ENCODE assay signal across 1 cellular context in the genomic region with DNA sequence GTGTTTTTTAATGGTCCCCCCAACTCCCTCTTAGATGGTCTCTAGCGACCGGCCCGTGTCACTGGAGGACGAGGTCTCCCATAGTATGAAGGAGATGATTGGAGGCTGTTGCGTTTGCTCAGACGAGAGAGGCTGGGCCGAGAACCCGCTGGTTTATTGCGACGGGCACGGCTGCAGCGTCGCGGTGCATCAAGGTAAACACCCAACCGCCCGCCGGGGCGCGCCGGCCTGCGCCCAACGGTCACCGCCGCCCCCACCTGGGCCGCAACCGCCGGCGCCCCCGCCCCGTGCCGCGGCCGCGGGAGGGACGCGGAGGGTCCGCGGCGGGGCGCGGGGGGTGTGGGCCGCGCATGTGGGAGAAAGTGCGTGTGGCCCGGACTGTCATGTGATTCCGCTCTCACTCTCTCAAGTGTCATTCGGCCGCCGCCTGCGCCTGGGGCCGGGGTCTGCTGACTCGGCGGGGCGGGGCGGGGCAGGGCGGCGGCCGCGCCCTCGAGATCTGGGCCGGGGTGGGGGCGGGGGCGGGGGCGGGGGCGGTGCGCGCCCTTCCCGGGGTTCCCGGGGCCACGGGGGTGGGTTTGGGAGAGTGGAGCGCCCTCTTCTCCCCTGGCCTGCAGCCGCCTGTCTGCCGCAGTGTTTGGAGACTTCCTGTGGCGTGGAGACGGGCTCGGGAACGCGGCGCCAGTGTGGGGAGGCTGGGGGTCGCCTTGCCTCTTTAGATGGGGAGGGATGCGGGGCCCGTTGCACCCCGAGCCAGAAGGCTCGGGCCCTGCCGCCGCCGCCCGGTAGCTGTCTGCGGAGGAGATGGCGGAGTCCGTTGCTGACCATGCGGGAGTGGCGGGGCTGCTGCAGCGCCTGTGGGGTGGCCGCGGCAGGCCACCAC.
TF ChIP-seq lines count a peak whose summit lies in the region.

No MANE protein-coding gene starts in this region.

TF ChIP-seq in HepG2, 621 proteins besides CTCF, POLR2A, EP300 and RAD21 (continued from another document and continues in another):
- TF ChIP-seq, protein P1, sequence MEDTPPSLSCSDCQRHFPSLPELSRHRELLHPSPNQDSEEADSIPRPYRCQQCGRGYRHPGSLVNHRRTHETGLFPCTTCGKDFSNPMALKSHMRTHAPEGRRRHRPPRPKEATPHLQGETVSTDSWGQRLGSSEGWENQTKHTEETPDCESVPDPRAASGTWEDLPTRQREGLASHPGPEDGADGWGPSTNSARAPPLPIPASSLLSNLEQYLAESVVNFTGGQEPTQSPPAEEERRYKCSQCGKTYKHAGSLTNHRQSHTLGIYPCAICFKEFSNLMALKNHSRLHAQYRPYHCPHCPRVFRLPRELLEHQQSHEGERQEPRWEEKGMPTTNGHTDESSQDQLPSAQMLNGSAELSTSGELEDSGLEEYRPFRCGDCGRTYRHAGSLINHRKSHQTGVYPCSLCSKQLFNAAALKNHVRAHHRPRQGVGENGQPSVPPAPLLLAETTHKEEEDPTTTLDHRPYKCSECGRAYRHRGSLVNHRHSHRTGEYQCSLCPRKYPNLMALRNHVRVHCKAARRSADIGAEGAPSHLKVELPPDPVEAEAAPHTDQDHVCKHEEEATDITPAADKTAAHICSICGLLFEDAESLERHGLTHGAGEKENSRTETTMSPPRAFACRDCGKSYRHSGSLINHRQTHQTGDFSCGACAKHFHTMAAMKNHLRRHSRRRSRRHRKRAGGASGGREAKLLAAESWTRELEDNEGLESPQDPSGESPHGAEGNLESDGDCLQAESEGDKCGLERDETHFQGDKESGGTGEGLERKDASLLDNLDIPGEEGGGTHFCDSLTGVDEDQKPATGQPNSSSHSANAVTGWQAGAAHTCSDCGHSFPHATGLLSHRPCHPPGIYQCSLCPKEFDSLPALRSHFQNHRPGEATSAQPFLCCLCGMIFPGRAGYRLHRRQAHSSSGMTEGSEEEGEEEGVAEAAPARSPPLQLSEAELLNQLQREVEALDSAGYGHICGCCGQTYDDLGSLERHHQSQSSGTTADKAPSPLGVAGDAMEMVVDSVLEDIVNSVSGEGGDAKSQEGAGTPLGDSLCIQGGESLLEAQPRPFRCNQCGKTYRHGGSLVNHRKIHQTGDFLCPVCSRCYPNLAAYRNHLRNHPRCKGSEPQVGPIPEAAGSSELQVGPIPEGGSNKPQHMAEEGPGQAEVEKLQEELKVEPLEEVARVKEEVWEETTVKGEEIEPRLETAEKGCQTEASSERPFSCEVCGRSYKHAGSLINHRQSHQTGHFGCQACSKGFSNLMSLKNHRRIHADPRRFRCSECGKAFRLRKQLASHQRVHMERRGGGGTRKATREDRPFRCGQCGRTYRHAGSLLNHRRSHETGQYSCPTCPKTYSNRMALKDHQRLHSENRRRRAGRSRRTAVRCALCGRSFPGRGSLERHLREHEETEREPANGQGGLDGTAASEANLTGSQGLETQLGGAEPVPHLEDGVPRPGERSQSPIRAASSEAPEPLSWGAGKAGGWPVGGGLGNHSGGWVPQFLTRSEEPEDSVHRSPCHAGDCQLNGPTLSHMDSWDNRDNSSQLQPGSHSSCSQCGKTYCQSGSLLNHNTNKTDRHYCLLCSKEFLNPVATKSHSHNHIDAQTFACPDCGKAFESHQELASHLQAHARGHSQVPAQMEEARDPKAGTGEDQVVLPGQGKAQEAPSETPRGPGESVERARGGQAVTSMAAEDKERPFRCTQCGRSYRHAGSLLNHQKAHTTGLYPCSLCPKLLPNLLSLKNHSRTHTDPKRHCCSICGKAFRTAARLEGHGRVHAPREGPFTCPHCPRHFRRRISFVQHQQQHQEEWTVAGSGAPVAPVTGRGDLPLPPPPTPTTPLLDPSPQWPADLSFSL (CRISPR knock-in tag; IDR thresholded peaks at IDR 0.05) = no peak
- TF ChIP-seq TOPORS (CRISPR knock-in tag; IDR thresholded peaks at IDR 0.05) (0 out of 2 replicates have a peak, but pooled peaks have one; percentile 28), PTBP1 (IDR thresholded peaks at IDR 0.05; ENCODE audit: low read depth, low read length, poor library complexity, severe bottlenecking) (peak; percentile 72), NFIC (IDR thresholded peaks at IDR 0.05; ENCODE audit: low read length) (no peak), HHEX (CRISPR knock-in tag; IDR thresholded peaks at IDR 0.05) (no peak), ZKSCAN5 (CRISPR knock-in tag; IDR thresholded peaks at IDR 0.05) (no peak), U2AF2 (IDR thresholded peaks at IDR 0.05; ENCODE audit: low read depth, low read length) (no peak), ZBTB7B (CRISPR knock-in tag; IDR thresholded peaks at IDR 0.05) (peak; percentile 25; the same call in 1 of the 2 replicates), SP5 (CRISPR knock-in tag; IDR thresholded peaks at IDR 0.05; ENCODE audit: borderline replicate concordance, low read depth) (no peak), IKZF4 (CRISPR knock-in tag; IDR thresholded peaks at IDR 0.05; ENCODE audit: borderline replicate concordance, low read depth, not compliant biosample characterization) (peak; percentile 67), ZFX (CRISPR knock-in tag; IDR thresholded peaks at IDR 0.05; ENCODE audit: low read depth) (0 out of 2 replicates have a peak, but pooled peaks have one; percentile 49), PRDM15 (CRISPR knock-in tag; IDR thresholded peaks at IDR 0.05) (no peak), CBFB (CRISPR knock-in tag; IDR thresholded peaks at IDR 0.05) (no peak), ZNF777 (CRISPR knock-in tag; IDR thresholded peaks at IDR 0.05) (peak; percentile 68), NR2F1 (CRISPR knock-in tag; IDR thresholded peaks at IDR 0.05) (no peak), YY1 (IDR thresholded peaks at IDR 0.05; ENCODE audit: insufficient read depth, insufficient replicate concordance, low read depth, low read length) (peak; percentile 33), ZNF589 (CRISPR knock-in tag; conservative IDR thresholded peaks at IDR 0.05) (no peak), MAFF (IDR thresholded peaks at IDR 0.05; ENCODE audit: low read depth, low read length) (no peak), ATF7 (IDR thresholded peaks at IDR 0.05) (no peak), ATF7 (CRISPR knock-in tag; IDR thresholded peaks at IDR 0.05) (0 out of 2 replicates have a peak, but pooled peaks have one; percentile 20), MTA1 (CRISPR knock-in tag; IDR thresholded peaks at IDR 0.05; ENCODE audit: borderline replicate concordance) (peak; percentile 83; the same call in 1 of the 2 replicates), RFX1 (IDR thresholded peaks at IDR 0.05) (no peak), HDAC1 (CRISPR knock-in tag; IDR thresholded peaks at IDR 0.05) (peak; percentile 46; the same call in 1 of the 2 replicates), SNAI1 (CRISPR knock-in tag; IDR thresholded peaks at IDR 0.05; ENCODE audit: borderline replicate concordance) (no peak), SATB2 (CRISPR knock-in tag; IDR thresholded peaks at IDR 0.05) (no peak), ISX (CRISPR knock-in tag; conservative IDR thresholded peaks at IDR 0.05) (no peak), RXRB (CRISPR knock-in tag; IDR thresholded peaks at IDR 0.05; ENCODE audit: borderline replicate concordance) (no peak)
- TF ChIP-seq, protein P2, sequence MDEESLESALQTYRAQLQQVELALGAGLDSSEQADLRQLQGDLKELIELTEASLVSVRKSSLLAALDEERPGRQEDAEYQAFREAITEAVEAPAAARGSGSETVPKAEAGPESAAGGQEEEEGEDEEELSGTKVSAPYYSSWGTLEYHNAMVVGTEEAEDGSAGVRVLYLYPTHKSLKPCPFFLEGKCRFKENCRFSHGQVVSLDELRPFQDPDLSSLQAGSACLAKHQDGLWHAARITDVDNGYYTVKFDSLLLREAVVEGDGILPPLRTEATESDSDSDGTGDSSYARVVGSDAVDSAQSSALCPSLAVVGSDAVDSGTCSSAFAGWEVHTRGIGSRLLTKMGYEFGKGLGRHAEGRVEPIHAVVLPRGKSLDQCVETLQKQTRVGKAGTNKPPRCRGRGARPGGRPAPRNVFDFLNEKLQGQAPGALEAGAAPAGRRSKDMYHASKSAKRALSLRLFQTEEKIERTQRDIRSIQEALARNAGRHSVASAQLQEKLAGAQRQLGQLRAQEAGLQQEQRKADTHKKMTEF (CRISPR knock-in tag; IDR thresholded peaks at IDR 0.05) = no peak; the same call in 1 of the 2 replicates
- TF ChIP-seq, protein P3, sequence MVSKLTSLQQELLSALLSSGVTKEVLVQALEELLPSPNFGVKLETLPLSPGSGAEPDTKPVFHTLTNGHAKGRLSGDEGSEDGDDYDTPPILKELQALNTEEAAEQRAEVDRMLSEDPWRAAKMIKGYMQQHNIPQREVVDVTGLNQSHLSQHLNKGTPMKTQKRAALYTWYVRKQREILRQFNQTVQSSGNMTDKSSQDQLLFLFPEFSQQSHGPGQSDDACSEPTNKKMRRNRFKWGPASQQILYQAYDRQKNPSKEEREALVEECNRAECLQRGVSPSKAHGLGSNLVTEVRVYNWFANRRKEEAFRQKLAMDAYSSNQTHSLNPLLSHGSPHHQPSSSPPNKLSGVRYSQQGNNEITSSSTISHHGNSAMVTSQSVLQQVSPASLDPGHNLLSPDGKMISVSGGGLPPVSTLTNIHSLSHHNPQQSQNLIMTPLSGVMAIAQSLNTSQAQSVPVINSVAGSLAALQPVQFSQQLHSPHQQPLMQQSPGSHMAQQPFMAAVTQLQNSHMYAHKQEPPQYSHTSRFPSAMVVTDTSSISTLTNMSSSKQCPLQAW (CRISPR knock-in tag; IDR thresholded peaks at IDR 0.05) = no peak
- TF ChIP-seq, protein P4, sequence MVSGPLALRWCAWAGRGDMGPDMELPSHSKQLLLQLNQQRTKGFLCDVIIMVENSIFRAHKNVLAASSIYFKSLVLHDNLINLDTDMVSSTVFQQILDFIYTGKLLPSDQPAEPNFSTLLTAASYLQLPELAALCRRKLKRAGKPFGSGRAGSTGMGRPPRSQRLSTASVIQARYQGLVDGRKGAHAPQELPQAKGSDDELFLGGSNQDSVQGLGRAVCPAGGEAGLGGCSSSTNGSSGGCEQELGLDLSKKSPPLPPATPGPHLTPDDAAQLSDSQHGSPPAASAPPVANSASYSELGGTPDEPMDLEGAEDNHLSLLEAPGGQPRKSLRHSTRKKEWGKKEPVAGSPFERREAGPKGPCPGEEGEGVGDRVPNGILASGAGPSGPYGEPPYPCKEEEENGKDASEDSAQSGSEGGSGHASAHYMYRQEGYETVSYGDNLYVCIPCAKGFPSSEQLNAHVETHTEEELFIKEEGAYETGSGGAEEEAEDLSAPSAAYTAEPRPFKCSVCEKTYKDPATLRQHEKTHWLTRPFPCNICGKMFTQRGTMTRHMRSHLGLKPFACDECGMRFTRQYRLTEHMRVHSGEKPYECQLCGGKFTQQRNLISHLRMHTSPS (CRISPR knock-in tag; IDR thresholded peaks at IDR 0.05; ENCODE audit: low read depth) = peak; percentile 17; the same call in 1 of the 2 replicates
- TF ChIP-seq, protein P5, sequence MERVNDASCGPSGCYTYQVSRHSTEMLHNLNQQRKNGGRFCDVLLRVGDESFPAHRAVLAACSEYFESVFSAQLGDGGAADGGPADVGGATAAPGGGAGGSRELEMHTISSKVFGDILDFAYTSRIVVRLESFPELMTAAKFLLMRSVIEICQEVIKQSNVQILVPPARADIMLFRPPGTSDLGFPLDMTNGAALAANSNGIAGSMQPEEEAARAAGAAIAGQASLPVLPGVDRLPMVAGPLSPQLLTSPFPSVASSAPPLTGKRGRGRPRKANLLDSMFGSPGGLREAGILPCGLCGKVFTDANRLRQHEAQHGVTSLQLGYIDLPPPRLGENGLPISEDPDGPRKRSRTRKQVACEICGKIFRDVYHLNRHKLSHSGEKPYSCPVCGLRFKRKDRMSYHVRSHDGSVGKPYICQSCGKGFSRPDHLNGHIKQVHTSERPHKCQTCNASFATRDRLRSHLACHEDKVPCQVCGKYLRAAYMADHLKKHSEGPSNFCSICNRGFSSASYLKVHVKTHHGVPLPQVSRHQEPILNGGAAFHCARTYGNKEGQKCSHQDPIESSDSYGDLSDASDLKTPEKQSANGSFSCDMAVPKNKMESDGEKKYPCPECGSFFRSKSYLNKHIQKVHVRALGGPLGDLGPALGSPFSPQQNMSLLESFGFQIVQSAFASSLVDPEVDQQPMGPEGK (CRISPR knock-in tag; IDR thresholded peaks at IDR 0.05) = peak; percentile 70
- TF ChIP-seq, protein P6, sequence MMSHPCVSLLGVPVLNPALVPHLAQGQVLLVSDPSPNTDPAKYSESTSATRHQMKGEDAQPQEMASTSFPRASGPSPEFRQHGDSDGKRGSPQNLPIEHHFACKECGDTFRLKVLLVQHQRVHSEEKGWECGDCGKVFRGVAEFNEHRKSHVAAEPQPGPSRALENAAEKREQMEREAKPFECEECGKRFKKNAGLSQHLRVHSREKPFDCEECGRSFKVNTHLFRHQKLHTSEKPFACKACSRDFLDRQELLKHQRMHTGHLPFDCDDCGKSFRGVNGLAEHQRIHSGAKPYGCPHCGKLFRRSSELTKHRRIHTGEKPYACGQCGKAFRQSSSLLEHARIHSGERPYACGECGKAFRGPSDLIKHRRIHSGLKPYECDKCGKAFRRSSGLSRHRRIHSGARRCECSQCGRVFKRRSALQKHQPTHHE (CRISPR knock-in tag; IDR thresholded peaks at IDR 0.05; ENCODE audit: borderline replicate concordance) = no peak
- TF ChIP-seq, protein P7, sequence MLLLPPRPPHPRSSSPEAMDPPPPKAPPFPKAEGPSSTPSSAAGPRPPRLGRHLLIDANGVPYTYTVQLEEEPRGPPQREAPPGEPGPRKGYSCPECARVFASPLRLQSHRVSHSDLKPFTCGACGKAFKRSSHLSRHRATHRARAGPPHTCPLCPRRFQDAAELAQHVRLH (CRISPR knock-in tag; IDR thresholded peaks at IDR 0.05; ENCODE audit: borderline replicate concordance, low read depth) = 0 out of 2 replicates have a peak, but pooled peaks have one; percentile 39
